In genomic region chr11:70399681-70400112, GRCh38 we compare ENCODE assay signal across 8 cellular contexts. TPM values are rescaled to one million over a fixed set of nuclear protein-coding genes. Genes with fewer than 3 reads are reported as not detected.
DNase-seq lines count a peak whose midpoint lies in the region; ATAC-seq and TF ChIP-seq lines count a peak whose summit lies in the region.

No MANE protein-coding gene starts in this region.

- peak overlapping the region; percentile 79 for H3K27ac Mint-ChIP-seq in activated naive CD4-positive, alpha-beta T cell treated with anti-CD3 and anti-CD28 coated beads, Interleukin-2, amount 50 U/mL, for 24 hours
- peak overlapping the region; percentile 93 for H3K27ac Mint-ChIP-seq in osteocyte (ENCODE audit: unreplicated experiment)

- peak overlapping the region; percentile 78 for H3K4me3 Mint-ChIP-seq in activated naive CD4-positive, alpha-beta T cell treated with anti-CD3 and anti-CD28 coated beads, Interleukin-2, amount 50 U/mL, for 24 hours
- H3K4me3 Mint-ChIP-seq in osteocyte (ENCODE audit: unreplicated experiment) = peak overlapping the region; percentile 81

- H3K36me3 Mint-ChIP-seq in activated naive CD4-positive, alpha-beta T cell treated with anti-CD3 and anti-CD28 coated beads, Interleukin-2, amount 50 U/mL, for 24 hours = peaks cover 8% of the 10 kb centered on the region
- peaks cover 3% of the 10 kb centered on the region for H3K36me3 Mint-ChIP-seq in osteocyte (ENCODE audit: unreplicated experiment)

- H3K36me3 ChIP-seq in adrenal gland (replicated peaks in 1 of 2) = no peaks in the 10 kb centered on the region

- H3K9me3 Mint-ChIP-seq in activated naive CD4-positive, alpha-beta T cell treated with anti-CD3 and anti-CD28 coated beads, Interleukin-2, amount 50 U/mL, for 24 hours = no peaks in the 10 kb centered on the region
- no peaks in the 10 kb centered on the region for H3K9me3 Mint-ChIP-seq in osteocyte (ENCODE audit: unreplicated experiment)

- H3K27ac ChIP-seq in adrenal gland = peak overlapping the region; percentile 61 to 94 (median 90)

- H3K4me1 Mint-ChIP-seq in activated naive CD4-positive, alpha-beta T cell treated with anti-CD3 and anti-CD28 coated beads, Interleukin-2, amount 50 U/mL, for 24 hours = peaks cover 26% of the 10 kb centered on the region
- H3K4me1 Mint-ChIP-seq in osteocyte (ENCODE audit: unreplicated experiment) = peaks cover 26% of the 10 kb centered on the region

- ATAC-seq in HG03139 (IDR thresholded peaks at IDR 0.05; ENCODE audit: unreplicated experiment) = no peak

- no peak for TF ChIP-seq CTCF in adrenal gland (IDR thresholded peaks at IDR 0.05)
- no peak for TF ChIP-seq CTCF in osteocyte (IDR thresholded peaks at IDR 0.05)

- H3K27me3 ChIP-seq in adrenal gland = no peaks in the 10 kb centered on the region

- H3K4me1 ChIP-seq in adrenal gland (replicated peaks in 1 of 2) = peaks cover 31 to 50% of the 10 kb centered on the region in 2 donors

- 0 to 11% (median 7%) methylated on average over 3 to 16 of the region's 16 CpGs for WGBS in adrenal gland, 4 donors

- peak overlapping the region in 3 of 4 donors; percentile 38 to 97 (median 84) for H3K4me3 ChIP-seq in adrenal gland

- no peaks in the 10 kb centered on the region for H3K9me3 ChIP-seq in adrenal gland (replicated peaks in 1 of 3)

- intact Hi-C loops in adrenal gland (cut with DNase I) = no loop called here
- intact Hi-C loops in cardiac septum (cut with DNase I) = loop anchor here (5.0 kb wide), 1 partner anchor 127 kb away; the partner anchor contains the start of gene PPFIA1

- peaks cover 11% of the 10 kb centered on the region for H3K27me3 Mint-ChIP-seq in activated naive CD4-positive, alpha-beta T cell treated with anti-CD3 and anti-CD28 coated beads, Interleukin-2, amount 50 U/mL, for 24 hours
- H3K27me3 Mint-ChIP-seq in osteocyte (ENCODE audit: unreplicated experiment) = no peaks in the 10 kb centered on the region

- DNase-seq in activated naive CD4-positive, alpha-beta T cell treated with Interleukin-2 at 50 U/mL for 16 hours = no peak
- DNase-seq in adrenal gland (peak; percentile 93 to 97 (median 96)), cardiac septum (ENCODE audit: low spot score) (peak; percentile 89), osteocyte (ENCODE audit: extremely low spot score, unreplicated experiment) (peak; percentile 90), DMS79 treated with DMSO at 0.1 percent for 48 hours (lab: John Stamatoyannopoulos, UW) (no peak)
- no peak for DNase-seq in activated effector memory CD4-positive, alpha-beta T cell treated with Interleukin-2 at 50 U/mL for 16 hours

- TF ChIP-seq POLR2A in adrenal gland (IDR thresholded peaks at IDR 0.05) = peak in 1 of 2 donors; percentile 95

RNA-seq across cellular contexts. Expression of gene CTTN, which starts 1.4 kb away (rescaled TPM):
- 100 to 1,000 TPM; 190 to 419 (median 311) TPM for total RNA-seq in adrenal gland
- polyA plus RNA-seq in adrenal gland = 100 to 1,000 TPM; 157 to 333 (median 254) TPM
- total RNA-seq in cardiac septum = 171 TPM
- 296 and 313 TPM in 2 replicates for total RNA-seq in osteocyte

Comparison
In these comparisons a context has a peak if more than half of its experiments do, and no peak if none do; other contexts are left out.
1. DNase-seq: peak in adrenal gland (7 of 7), cardiac septum (single experiment) and osteocyte (single experiment); none in activated naive CD4-positive, alpha-beta T cell treated with Interleukin-2 at 50 U/mL for 16 hours (single experiment), DMS79 treated with DMSO at 0.1 percent for 48 hours (single experiment) and activated effector memory CD4-positive, alpha-beta T cell treated with Interleukin-2 at 50 U/mL for 16 hours (single experiment).